In the genomic region with DNA sequence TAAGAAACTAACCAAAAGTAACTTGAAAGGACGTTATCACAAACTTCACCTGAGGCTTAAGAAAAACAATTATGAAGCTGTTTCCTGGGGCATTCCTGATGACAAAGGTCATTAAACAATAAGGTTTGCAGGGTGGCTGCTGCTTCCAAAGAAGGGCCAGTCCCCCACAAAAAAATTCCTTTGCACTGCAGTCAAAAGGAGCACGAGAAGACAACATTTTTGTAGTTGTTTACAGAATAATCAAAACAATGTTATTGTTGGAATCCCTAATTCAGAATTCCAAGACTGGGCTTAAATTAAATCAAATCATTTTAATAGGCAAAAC, we compare ENCODE assay signal across 9 cellular contexts. TPM values are rescaled to one million over a fixed set of nuclear protein-coding genes. Genes with fewer than 3 reads are reported as not detected.
DNase-seq lines count a peak whose midpoint lies in the region; ATAC-seq and TF ChIP-seq lines count a peak whose summit lies in the region.
"Had no signal": no experiment of that assay in that cellular context is flagged by ENCODE, and none has a peak within 500 bp of the region (broad histone marks: within the 10 kb centered on the region; RNA-seq: fewer than 3 reads in every experiment).

No MANE protein-coding gene starts in this region.

- 26% methylated on average over 2 of the region's 2 CpGs for WGBS in esophagus muscularis mucosa
- WGBS in prostate gland, result 2% methylated on average over 2 of the region's 2 CpGs

- H3K36me3 ChIP-seq in DND-41 (ENCODE audit: insufficient read depth, low read length) (no peaks in the 10 kb centered on the region), RWPE2 (ENCODE audit: low read depth) (no peaks in the 10 kb centered on the region), esophagus muscularis mucosa (no peaks in the 10 kb centered on the region), prostate gland (no peaks in the 10 kb centered on the region)

- H3K79me2 ChIP-seq in DND-41 (ENCODE audit: insufficient read depth, low read length), result no peaks in the 10 kb centered on the region

- H3K4me1 ChIP-seq in DND-41 (ENCODE audit: insufficient read depth, low read length) (peaks cover 24% of the 10 kb centered on the region), RWPE2 (ENCODE audit: insufficient read depth, poor library complexity, severe bottlenecking) (peaks cover 31% of the 10 kb centered on the region), esophagus muscularis mucosa (peaks cover 21 to 32% (median 26%) of the 10 kb centered on the region in 4 donors), prostate gland (replicated peaks) (peaks cover 5% of the 10 kb centered on the region)

- H3K9me3 ChIP-seq in DND-41 (ENCODE audit: insufficient read depth, low read length, severe bottlenecking), result no peaks in the 10 kb centered on the region
- no peaks in the 10 kb centered on the region for H3K9me3 ChIP-seq in RWPE2 (ENCODE audit: severe bottlenecking)
- no peaks in the 10 kb centered on the region for H3K9me3 ChIP-seq in esophagus muscularis mucosa
- H3K9me3 ChIP-seq in prostate gland, result no peaks in the 10 kb centered on the region

- TF ChIP-seq POLR2A in esophagus muscularis mucosa (IDR thresholded peaks at IDR 0.05; ENCODE audit: low read depth) (no peak), prostate gland (IDR thresholded peaks at IDR 0.05) (no peak)

- H3K27me3 ChIP-seq in DND-41 (ENCODE audit: insufficient read depth, low read length, poor library complexity) (no peaks in the 10 kb centered on the region), RWPE2 (ENCODE audit: insufficient read depth, poor library complexity, severe bottlenecking) (no peaks in the 10 kb centered on the region), esophagus muscularis mucosa (no peaks in the 10 kb centered on the region), prostate gland (replicated peaks; ENCODE audit: insufficient read depth) (no peaks in the 10 kb centered on the region)

- no peaks in the 10 kb centered on the region for H4K20me1 ChIP-seq in DND-41 (ENCODE audit: insufficient read depth, low read length)

- TF ChIP-seq EP300 in esophagus muscularis mucosa (IDR thresholded peaks at IDR 0.05), result no peak

- TF ChIP-seq CTCF in DND-41 (IDR thresholded peaks at IDR 0.05; ENCODE audit: borderline replicate concordance, extremely low read depth, low read length, poor library complexity, severe bottlenecking) (no peak), RWPE2 (IDR thresholded peaks at IDR 0.05; ENCODE audit: poor library complexity, severe bottlenecking) (no peak), esophagus muscularis mucosa (IDR thresholded peaks at IDR 0.05) (no peak), prostate gland (IDR thresholded peaks at IDR 0.05) (no peak), omental fat pad (IDR thresholded peaks at IDR 0.05) (no peak), foreskin fibroblast (IDR thresholded peaks at IDR 0.05; ENCODE audit: low read depth, low read length) (no peak)

- intact Hi-C loops in esophagus muscularis mucosa (cut with DNase I), result no loop called here
- intact Hi-C loops in prostate gland (cut with DNase I), result no loop called here

- H3K9ac ChIP-seq in DND-41 (ENCODE audit: low read depth, low read length), result peak overlapping the region; percentile 36

- ATAC-seq in DND-41 (ENCODE audit: insufficient read depth, low read depth) (no peak; the same call in 2 of the 3 replicates), RWPE2 (ENCODE audit: low read depth) (peak; percentile 36), HG03442 (IDR thresholded peaks at IDR 0.05; ENCODE audit: unreplicated experiment) (no peak), omental fat pad (ENCODE audit: low FRiP score) (no peak)

- peak overlapping the region; percentile 3 to 49; a peak in 3 of 4 replicates for H3K4me3 ChIP-seq in DND-41 (ENCODE audit: low read depth in 1 of 2, low read length in 2 of 2)
- no peak overlapping the region for H3K4me3 ChIP-seq in RWPE2 (ENCODE audit: severe bottlenecking)
- peak overlapping the region in 1 of 4 donors; percentile 11 for H3K4me3 ChIP-seq in esophagus muscularis mucosa
- no peak overlapping the region for H3K4me3 ChIP-seq in prostate gland
- H3K4me3 ChIP-seq in foreskin fibroblast (ENCODE audit: low read depth in 1 of 2, low read length in 2 of 2), result no peak overlapping the region

- H3K4me2 ChIP-seq in DND-41 (ENCODE audit: insufficient read depth, low read length), result peak overlapping the region; percentile 70

- DNase-seq in DND-41 (no peak), RWPE2 (ENCODE audit: low spot score) (no peak), esophagus muscularis mucosa (ENCODE audit: extremely low spot score) (no peak), prostate gland (ENCODE audit: low spot score) (no peak), omental fat pad (ENCODE audit: low spot score) (no peak), NCI-H1694 (lab: John Stamatoyannopoulos, UW) (no peak), foreskin fibroblast (no peak)
- DNase-seq: stimulated activated CD4-positive, alpha-beta T cell treated with anti-CD3 and anti-CD28 coated beads, Interleukin-4, amount 100 ng/mL, for 24 hours had no signal

- peak overlapping the region; percentile 70 for H2AFZ ChIP-seq in DND-41 (ENCODE audit: low read depth, low read length)

- H3K27ac ChIP-seq in DND-41 (ENCODE audit: low read length), result peak overlapping the region; percentile 73
- H3K27ac ChIP-seq in RWPE2 (ENCODE audit: poor library complexity, severe bottlenecking), result peak overlapping the region; percentile 57
- H3K27ac ChIP-seq in esophagus muscularis mucosa (replicated peaks in 1 of 4), result peak overlapping the region; percentile 4 to 34 (median 14)
- peak overlapping the region; percentile 40 to 55 for H3K27ac ChIP-seq in prostate gland

RNA-seq across cellular contexts. Expression of a gene that starts 0.4 kb away (rescaled TPM):
- total RNA-seq in esophagus muscularis mucosa, result 10 to 100 TPM; 45.6 to 54.8 (median 46.7) TPM
- total RNA-seq in prostate gland, result 10 to 100 TPM; 53.0 to 79.6 TPM
- 10 to 100 TPM in 3 of 4 donors, 1 to 10 TPM in 1; 9.2 to 28.1 (median 20.2) TPM for total RNA-seq in omental fat pad

RNA-seq across cellular contexts. Expression of a gene that starts 49.7 kb away (rescaled TPM):
- total RNA-seq in esophagus muscularis mucosa (under 1 TPM in 2 of 4 donors, not detected in 2; 0.17 to 0.29 TPM), prostate gland (1 to 10 TPM; 1.6 to 3.3 TPM), omental fat pad (1 to 10 TPM in 2 of 4 donors, under 1 TPM in 1, not detected in 1; 0.82 to 1.9 (median 1.6) TPM)

Comparison
In these comparisons a context has a peak if more than half of its experiments do, and no peak if none do; other contexts are left out.
1. H3K27ac ChIP-seq: peak in every context shown above with its lines; median percentile 73 in DND-41; 57 in RWPE2; 48 in prostate gland; 14 in esophagus muscularis mucosa.
2. H3K4me3 ChIP-seq: peak in DND-41 (2 of 2); none in RWPE2 (single experiment), prostate gland (0 of 2) and foreskin fibroblast (0 of 2).